ENCODE assay signal across 8 cellular contexts in genomic region chr7:128739048-128739962, GRCh38. TPM values are rescaled to one million over a fixed set of nuclear protein-coding genes. Genes with fewer than 3 reads are reported as not detected.
DNase-seq lines count a peak whose midpoint lies in the region; ATAC-seq lines count a peak whose summit lies in the region.

Gene CALU, plus strand, starts transcription at chr7:128739359. Its CDS starts 9,225 bp downstream, at chr7:128748584.

- peak within 1 kb of the TSS; percentile 84 to 98 (median 92) for H3K4me2 ChIP-seq in BLaER1 treated with 17β-estradiol and CSF1 and Interleukin-3, amounts not matched to agents 10 nM and 100 nM

- ATAC-seq in GM19351 (IDR thresholded peaks at IDR 0.05; ENCODE audit: unreplicated experiment): peak; percentile 98
- ATAC-seq in HG03521 (IDR thresholded peaks at IDR 0.05; ENCODE audit: unreplicated experiment): peak; percentile 98
- peak; percentile 95 for ATAC-seq in left lobe of liver

- no peaks in the 10 kb centered on the region for H3K27me3 ChIP-seq in BLaER1 treated with 17β-estradiol and CSF1 and Interleukin-3, amounts not matched to agents 10 nM and 100 nM

- H3K4me1 Mint-ChIP-seq in dendritic cell treated with granulocyte-macrophage colony-stimulating factor and Interleukin-4, amounts not matched to agents 40 ng/mL and 50 ng/mL, for 4 days (ENCODE audit: low read depth): peaks cover 41% of the 10 kb centered on the region

- H4K20me1 ChIP-seq in BLaER1 treated with 17β-estradiol and CSF1 and Interleukin-3, amounts not matched to agents 10 nM and 100 nM: peaks cover 29 to 51% (median 45%) of the 10 kb centered on the region in 11 experiments; a peak in 19 of 22 replicates

- peaks cover 28% of the 10 kb centered on the region for H3K36me3 Mint-ChIP-seq in dendritic cell treated with granulocyte-macrophage colony-stimulating factor and Interleukin-4, amounts not matched to agents 40 ng/mL and 50 ng/mL, for 4 days (ENCODE audit: low read depth)

- DNase-seq in NCI-H748 (lab: John Stamatoyannopoulos, UW; ENCODE audit: unreplicated experiment) (peak; percentile 98), left lobe of liver (ENCODE audit: low spot score) (peak; percentile 97)
- peak; percentile 86 to 93 for DNase-seq in activated CD4-positive, alpha-beta T cell treated with anti-CD3 and anti-CD28 coated beads, Interleukin-2, amount 50 U/mL, for 24 hours (ENCODE audit: low read depth in 1 of 2, low spot score in 1 of 2)
- peak; percentile 88 for DNase-seq in stimulated activated CD4-positive, alpha-beta T cell treated with anti-CD3 and anti-CD28 coated beads, Interleukin-2, amount 100 ng/mL, for 4 hours (ENCODE audit: low read depth)

- H3K36me3 ChIP-seq in BLaER1 treated with 17β-estradiol and CSF1 and Interleukin-3, amounts not matched to agents 10 nM and 100 nM: peaks cover 0 to 23% (median 14%) of the 10 kb centered on the region in 11 experiments; a peak in 16 of 22 replicates

- H3K4me3 Mint-ChIP-seq in dendritic cell treated with granulocyte-macrophage colony-stimulating factor and Interleukin-4, amounts not matched to agents 40 ng/mL and 50 ng/mL, for 4 days: peak within 1 kb of the TSS; percentile 96

- H3K4me3 ChIP-seq in BLaER1 treated with 17β-estradiol and CSF1 and Interleukin-3, amounts not matched to agents 10 nM and 100 nM: peak within 1 kb of the TSS; percentile 76 to 97 (median 90)

- no peaks in the 10 kb centered on the region for H3K9me3 Mint-ChIP-seq in dendritic cell treated with granulocyte-macrophage colony-stimulating factor and Interleukin-4, amounts not matched to agents 40 ng/mL and 50 ng/mL, for 4 days

- intact Hi-C loops in dendritic cell treated with granulocyte-macrophage colony-stimulating factor and Interleukin-4, amounts not matched to agents 40 ng/mL and 50 ng/mL, for 4 days (cut with micrococcal nuclease): no loop called here

- peak within 1 kb of the TSS; percentile 81 to 91 (median 85) for H3K9ac ChIP-seq in BLaER1 treated with 17β-estradiol and CSF1 and Interleukin-3, amounts not matched to agents 10 nM and 100 nM

- peak within 1 kb of the TSS; percentile 74 to 86 (median 78) for H3K27ac ChIP-seq in BLaER1 treated with 17β-estradiol and CSF1 and Interleukin-3, amounts not matched to agents 10 nM and 100 nM

- H3K4me1 ChIP-seq in BLaER1 treated with 17β-estradiol and CSF1 and Interleukin-3, amounts not matched to agents 10 nM and 100 nM: peaks cover 56 to 81% (median 63%) of the 10 kb centered on the region in 10 experiments

- no peaks in the 10 kb centered on the region for H3K9me3 ChIP-seq in BLaER1 treated with 17β-estradiol and CSF1 and Interleukin-3, amounts not matched to agents 10 nM and 100 nM (replicated peaks in 1 of 11)

- no peaks in the 10 kb centered on the region for H3K27me3 Mint-ChIP-seq in dendritic cell treated with granulocyte-macrophage colony-stimulating factor and Interleukin-4, amounts not matched to agents 40 ng/mL and 50 ng/mL, for 4 days

- H3K27ac Mint-ChIP-seq in dendritic cell treated with granulocyte-macrophage colony-stimulating factor and Interleukin-4, amounts not matched to agents 40 ng/mL and 50 ng/mL, for 4 days: peak within 1 kb of the TSS; percentile 96

RNA-seq across cellular contexts. Expression of gene CALU, which starts in this region (rescaled TPM):
- total RNA-seq in left lobe of liver: 27.5 TPM

Comparison
In these comparisons a context has a peak if more than half of its experiments do, and no peak if none do; other contexts are left out.
1. Peak in every context shown above with its lines: DNase-seq, ATAC-seq, H3K4me3 ChIP-seq and H3K27ac ChIP-seq.